ENCODE assay signal across 8 cellular contexts in the genomic region with DNA sequence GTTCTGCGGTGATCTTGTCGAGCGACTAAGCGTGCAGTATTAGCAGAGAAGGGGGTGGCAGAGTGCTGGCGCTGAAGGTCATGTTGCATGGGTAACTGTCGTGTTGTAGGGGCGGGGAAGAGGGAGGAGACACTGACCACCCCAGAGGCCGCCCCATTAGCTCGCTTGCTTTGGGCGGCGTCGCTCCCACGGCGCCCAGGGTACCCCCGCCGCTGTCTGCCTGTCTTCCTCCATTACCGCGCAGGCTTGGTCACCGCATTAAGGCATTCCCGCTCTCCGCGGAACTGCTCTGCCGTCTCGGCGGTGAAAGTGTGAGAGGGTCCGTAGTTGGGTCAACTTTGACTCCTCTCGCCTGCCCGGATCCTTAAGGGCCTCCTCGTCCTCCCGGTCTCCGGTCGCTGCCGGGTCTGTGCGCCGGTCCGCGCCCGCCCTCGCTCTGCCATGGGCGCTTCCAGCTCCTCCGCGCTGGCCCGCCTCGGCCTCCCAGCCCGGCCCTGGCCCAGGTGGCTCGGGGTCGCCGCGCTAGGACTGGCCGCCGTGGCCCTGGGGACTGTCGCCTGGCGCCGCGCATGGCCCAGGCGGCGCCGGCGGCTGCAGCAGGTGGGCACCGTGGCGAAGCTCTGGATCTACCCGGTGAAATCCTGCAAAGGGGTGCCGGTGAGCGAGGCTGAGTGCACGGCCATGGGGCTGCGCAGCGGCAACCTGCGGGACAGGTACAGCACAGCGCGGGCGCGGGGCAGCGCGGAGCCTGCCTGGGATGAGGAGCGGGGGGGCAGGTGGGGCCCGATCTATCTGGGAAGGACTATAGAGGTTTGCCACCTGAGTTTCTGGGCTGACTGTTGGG. TPM values are rescaled to one million over a fixed set of nuclear protein-coding genes. Genes with fewer than 3 reads are reported as not detected.
DNase-seq lines count a peak whose midpoint lies in the region; ATAC-seq, FAIRE-seq and TF ChIP-seq lines count a peak whose summit lies in the region.

Gene MTARC2, plus strand, starts transcription at position 232 of the 844 bp plus-strand sequence. Its CDS starts 210 bp downstream, at position 442.

- no peak within 1 kb of the TSS for H2AFZ ChIP-seq in K562 (ENCODE audit: low read depth, low read length)

- FAIRE-seq in K562 (lab: Jason Lieb, UNC) = no peak

- peaks cover 0 to 8% of the 10 kb centered on the region in 2 experiments; a peak in 2 of 5 replicates for H3K4me1 ChIP-seq in K562 (replicated peaks in 1 of 2; ENCODE audit: control insufficient read depth in 2 of 2, insufficient read depth in 2 of 2, low read length in 2 of 2)

- no peak for TF ChIP-seq RAD21 in K562 (CRISPR knock-in tag; conservative IDR thresholded peaks at IDR 0.05 in 1 of 2, IDR thresholded peaks at IDR 0.05 in 1 of 2)

- in situ Hi-C loops in K562 (cut with MboI) = no loop called here

- DNase-seq in BJ (ENCODE audit: low read depth) (peak; percentile 51), NCI-H510A treated with DMSO at 0.1 percent for 48 hours (lab: John Stamatoyannopoulos, UW) (peak; percentile 93), K562 (ENCODE audit: extremely low read depth in 1 of 4, low spot score in 3 of 4) (no peak), hippocampal formation (lab: John Stamatoyannopoulos, UW) (peak; percentile 53 to 55), posterior vena cava (ENCODE audit: low spot score) (peak; percentile 93), SKM-1 (lab: John Stamatoyannopoulos, UW; ENCODE audit: unreplicated experiment) (no peak)

- no peaks in the 10 kb centered on the region for H3K79me2 ChIP-seq in K562 (ENCODE audit: control insufficient read depth, insufficient read depth, low read length)

- CTCF ChIA-PET in BJ (lab: Yijun Ruan, JAX) = interaction anchor here (0.8 to 3.4 kb wide), 5 partner anchors 11 to 28 kb away, joined by 3 to 23 read pairs (median 10); no protein-coding TSS in a partner anchor
- CTCF ChIA-PET in K562 (lab: Yijun Ruan, JAX; ENCODE audit: low intra/inter-chr PET ratio) = no interaction called here

- TF ChIP-seq CTCF in BJ (IDR thresholded peaks at IDR 0.05; ENCODE audit: insufficient read depth, low read depth, low read length) = no peak
- no peak for TF ChIP-seq CTCF in K562 (IDR thresholded peaks at IDR 0.05 in 2 of 3, conservative IDR thresholded peaks at IDR 0.05 in 1 of 3; ENCODE audit: insufficient read depth in 2 of 3, low read depth in 1 of 3, low read length in 3 of 3)

- 10% methylated on average over 45 of the region's 76 CpGs for WGBS in K562 (ENCODE audit: insufficient coverage, low coverage, missing lambda C conversion rate)

- intact Hi-C loops in K562 (cut with micrococcal nuclease) = no loop called here
- intact Hi-C loops in posterior vena cava (cut with DNase I) = no loop called here

- no peaks in the 10 kb centered on the region for H4K20me1 ChIP-seq in K562 (replicated peaks; ENCODE audit: control insufficient read depth, insufficient read depth, low read length)

- TF ChIP-seq POLR2A in K562 (conservative IDR thresholded peaks at IDR 0.05) = no peak

- H3K9me1 ChIP-seq in K562 (ENCODE audit: control insufficient read depth, insufficient read depth, low read length) = no peaks in the 10 kb centered on the region

- TF ChIP-seq EP300 in K562 (IDR thresholded peaks at IDR 0.05; ENCODE audit: low read length) = no peak

- no peak within 1 kb of the TSS for H3K9ac ChIP-seq in K562 (ENCODE audit: insufficient read depth in 1 of 2, low read depth in 2 of 2, low read length in 2 of 2)

- H3K36me3 ChIP-seq in BJ (ENCODE audit: control insufficient read depth, insufficient read depth, low read length) (no peaks in the 10 kb centered on the region), K562 (ENCODE audit: control insufficient read depth, insufficient read depth, low read length) (no peaks in the 10 kb centered on the region)

- POLR2A ChIA-PET in BJ (lab: Charles Lee) (no interaction called here), K562 (lab: Yijun Ruan, JAX) (no interaction called here)

- no peak within 1 kb of the TSS for H3K4me2 ChIP-seq in K562 (ENCODE audit: insufficient read depth, low read length)

- BruUV-seq in K562 (replicated peaks; lab: Mats Ljungman, UMichigan) = no TSS peak

- peak; percentile 86 for ATAC-seq in GM18858 (IDR thresholded peaks at IDR 0.05; ENCODE audit: unreplicated experiment)
- peak; percentile 81 for ATAC-seq in HG03064 (IDR thresholded peaks at IDR 0.05; ENCODE audit: low read depth, unreplicated experiment)
- peak; percentile 63 for ATAC-seq in K562

- no peak within 1 kb of the TSS for H3K27ac ChIP-seq in K562 (ENCODE audit: extremely low read depth, low read depth, low read length)

- H3K4me3 ChIP-seq in BJ (ENCODE audit: low read depth, low read length) = peak within 1 kb of the TSS; percentile 66
- H3K4me3 ChIP-seq in K562 = no peak within 1 kb of the TSS

- H3K9me3 ChIP-seq in K562 (replicated peaks; ENCODE audit: control insufficient read depth, insufficient read depth, low read depth, low read length) = no peaks in the 10 kb centered on the region

- H3K27me3 ChIP-seq in BJ (ENCODE audit: control insufficient read depth, insufficient read depth, low read length) (no peaks in the 10 kb centered on the region), K562 (ENCODE audit: control insufficient read depth in 2 of 2, insufficient read depth in 2 of 2, low read length in 2 of 2) (peaks cover 17 to 46% of the 10 kb centered on the region in 2 experiments)

TF ChIP-seq in K562, 482 proteins besides CTCF, POLR2A, EP300 and RAD21:
- TF ChIP-seq NELFE (IDR thresholded peaks at IDR 0.05; ENCODE audit: insufficient read depth, insufficient read length) = no peak
- no peak for TF ChIP-seq SMARCB1 (IDR thresholded peaks at IDR 0.05; ENCODE audit: insufficient read length, low read depth)
- TF ChIP-seq, protein P1, sequence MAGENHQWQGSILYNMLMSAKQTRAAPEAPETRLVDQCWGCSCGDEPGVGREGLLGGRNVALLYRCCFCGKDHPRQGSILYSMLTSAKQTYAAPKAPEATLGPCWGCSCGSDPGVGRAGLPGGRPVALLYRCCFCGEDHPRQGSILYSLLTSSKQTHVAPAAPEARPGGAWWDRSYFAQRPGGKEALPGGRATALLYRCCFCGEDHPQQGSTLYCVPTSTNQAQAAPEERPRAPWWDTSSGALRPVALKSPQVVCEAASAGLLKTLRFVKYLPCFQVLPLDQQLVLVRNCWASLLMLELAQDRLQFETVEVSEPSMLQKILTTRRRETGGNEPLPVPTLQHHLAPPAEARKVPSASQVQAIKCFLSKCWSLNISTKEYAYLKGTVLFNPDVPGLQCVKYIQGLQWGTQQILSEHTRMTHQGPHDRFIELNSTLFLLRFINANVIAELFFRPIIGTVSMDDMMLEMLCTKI (IDR thresholded peaks at IDR 0.05; ENCODE audit: partially characterized antibody) = no peak
- TF ChIP-seq BMI1 (IDR thresholded peaks at IDR 0.05; ENCODE audit: low read length) = no peak
- TF ChIP-seq ZNF398 (CRISPR knock-in tag; IDR thresholded peaks at IDR 0.05) = no peak
- no peak for TF ChIP-seq PURB (CRISPR knock-in tag; IDR thresholded peaks at IDR 0.05; ENCODE audit: low read depth)
- TF ChIP-seq, protein P2, sequence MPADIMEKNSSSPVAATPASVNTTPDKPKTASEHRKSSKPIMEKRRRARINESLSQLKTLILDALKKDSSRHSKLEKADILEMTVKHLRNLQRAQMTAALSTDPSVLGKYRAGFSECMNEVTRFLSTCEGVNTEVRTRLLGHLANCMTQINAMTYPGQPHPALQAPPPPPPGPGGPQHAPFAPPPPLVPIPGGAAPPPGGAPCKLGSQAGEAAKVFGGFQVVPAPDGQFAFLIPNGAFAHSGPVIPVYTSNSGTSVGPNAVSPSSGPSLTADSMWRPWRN (IDR thresholded peaks at IDR 0.05; ENCODE audit: low read depth) = no peak

RNA-seq across cellular contexts. Expression of gene MTARC2, which starts in this region (rescaled TPM):
- polyA plus RNA-seq in BJ (2011; rRNA removed) (5.7 and 6.1 TPM in 2 replicates), K562 (2011; rRNA removed) (not detected in 2 replicates), K562 (2014; fragmentation: Illumina TruSeq; extraction: Trizol) (not detected in 2 replicates), K562 (2014; fragmentation: Nextera tagmentation; extraction: Ambion mirVana) (under 1 TPM in 1 of 2 experiments, not detected in 1; 0.03 TPM), K562 (2014; rRNA removed) (not detected in 2 replicates)
- polyA minus RNA-seq in BJ (2011; rRNA and poly(A)+ RNA removed) = 3.3 and 3.8 TPM in 2 replicates
- total RNA-seq in K562 (2011; cell fraction: chromatin; rRNA removed; ENCODE audit: low replicate concordance) = not detected in 2 replicates
- not detected in 2 replicates for total RNA-seq in K562 (2011; cell fraction: nucleolus; rRNA removed)
- not detected in 2 replicates for total RNA-seq in K562 (2011; cell fraction: nucleoplasm; rRNA removed)
- total RNA-seq in K562 (2014; rRNA removed) (not detected in 2 replicates), K562 (2014; rRNA removed; fragmentation: Illumina TruSeq; extraction: Trizol) (not detected in 2 replicates), K562 (2015; rRNA removed; fragmentation: Illumina TruSeq; extraction: Trizol) (not detected in 2 replicates), K562 (2021) (0.11 and 0.35 TPM in 2 replicates), posterior vena cava (10 to 100 TPM; 11.8 to 15.2 TPM)
- polyA plus RNA-seq in K562 (2011; cell fraction: cytosol; rRNA removed) = not detected in 2 replicates
- polyA plus RNA-seq in K562 (2011; cell fraction: nucleus; rRNA removed) = not detected in 2 replicates
- 0.11 TPM in 1 of 2 replicates, not detected in the other for polyA plus RNA-seq in K562 (2012)
- not detected in 2 replicates for polyA minus RNA-seq in K562 (2011; rRNA and poly(A)+ RNA removed)
- polyA minus RNA-seq in K562 (2011; cell fraction: cytosol; rRNA and poly(A)+ RNA removed) = not detected in 2 replicates
- not detected in 2 replicates for polyA minus RNA-seq in K562 (2011; cell fraction: nucleus; rRNA and poly(A)+ RNA removed)

Comparison
In these comparisons a context has a peak if more than half of its experiments do, and no peak if none do; other contexts are left out.
1. RNA of gene MTARC2 (total RNA-seq): 11.8 to 15.2 TPM in posterior vena cava; 0.11 to 0.35 TPM in K562; every median in the first group is over 4 times any median in the second.
2. Peak in ATAC-seq in K562; RNA of the gene not detected or under 1 TPM.
3. DNase-seq: peak in BJ (single experiment), NCI-H510A treated with DMSO at 0.1 percent for 48 hours (single experiment), hippocampal formation (2 of 2) and posterior vena cava (single experiment); none in K562 (0 of 4) and SKM-1 (single experiment).
4. Peak in every context shown above with its lines, with median percentiles within 50 percentile points of each other: ATAC-seq.